8 cellular contexts compared by ENCODE assay signal in the genomic region with DNA sequence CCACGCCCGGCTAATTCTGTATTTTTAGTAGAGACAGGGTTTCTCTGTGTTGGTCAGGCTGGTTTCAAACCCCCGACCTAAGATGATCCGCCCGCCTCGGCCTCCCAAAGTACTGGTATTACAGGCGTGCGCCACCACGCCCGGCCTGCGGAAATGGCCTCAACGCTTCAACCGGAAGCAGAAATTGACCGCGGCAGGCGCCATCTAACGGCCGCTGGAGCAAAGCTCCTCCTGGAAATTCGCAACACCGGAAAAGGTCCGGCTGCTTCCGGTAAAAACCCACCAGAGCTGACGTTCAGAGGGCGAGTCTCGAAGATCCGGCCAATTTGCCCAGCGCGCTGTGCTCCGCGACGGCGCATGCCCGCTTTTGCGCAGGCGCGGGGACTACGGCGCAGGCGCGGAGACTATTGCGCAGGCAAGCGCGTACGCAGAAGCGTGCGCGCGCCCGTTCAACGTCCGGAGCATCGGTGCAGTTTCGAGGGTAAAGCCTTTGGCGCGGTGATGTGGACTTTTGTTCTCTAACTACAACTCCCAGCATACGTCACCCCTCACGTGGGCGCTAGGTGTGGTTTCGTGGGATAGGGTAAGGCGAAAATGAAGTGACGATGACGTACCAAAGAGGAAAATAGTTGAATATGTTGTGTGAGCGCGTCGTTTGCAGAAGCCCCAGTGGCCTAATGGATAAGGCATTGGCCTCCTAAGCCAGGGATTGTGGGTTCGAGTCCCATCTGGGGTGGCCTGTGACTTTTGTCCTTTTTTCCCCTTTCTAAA. TPM values are rescaled to one million over a fixed set of nuclear protein-coding genes. Genes with fewer than 3 reads are reported as not detected.
DNase-seq lines count a peak whose midpoint lies in the region; ATAC-seq, FAIRE-seq and TF ChIP-seq lines count a peak whose summit lies in the region.

No MANE protein-coding gene starts in this region.

- DNase-seq in AG08396 (ENCODE audit: low spot score) (peak; percentile 96), NCI-H2227 (lab: John Stamatoyannopoulos, UW; ENCODE audit: unreplicated experiment) (peak; percentile 100), bronchial epithelial cell (ENCODE audit: low read depth) (peak; percentile 98), iPS-NIHi7 (ENCODE audit: extremely low spot score) (peak; percentile 94), small intestine (peak; percentile 100)

- no peaks in the 10 kb centered on the region for H3K9me3 ChIP-seq in small intestine (ENCODE audit: control insufficient read depth, low read depth)

- no peaks in the 10 kb centered on the region for H3K27me3 ChIP-seq in bronchial epithelial cell (ENCODE audit: control insufficient read depth, insufficient read depth, low read length)
- no peaks in the 10 kb centered on the region for H3K27me3 ChIP-seq in small intestine (ENCODE audit: control insufficient read depth in 2 of 2, insufficient read depth in 2 of 2, low read length in 2 of 2)

- H3K4me3 ChIP-seq in WI38 (ENCODE audit: low read depth, low read length) (peak overlapping the region; percentile 91), bronchial epithelial cell (ENCODE audit: low read depth, low read length) (peak overlapping the region; percentile 97), small intestine (ENCODE audit: low read depth in 1 of 2, low read length in 2 of 2) (peak overlapping the region; percentile 76 to 77)

- peak; percentile 66 for TF ChIP-seq CTCF in WI38 (IDR thresholded peaks at IDR 0.05; ENCODE audit: low read depth, low read length)
- peak; percentile 74 for TF ChIP-seq CTCF in bronchial epithelial cell (IDR thresholded peaks at IDR 0.05; ENCODE audit: insufficient read depth, low read length, severe bottlenecking)

- ATAC-seq in GM18907 (IDR thresholded peaks at IDR 0.05; ENCODE audit: unreplicated experiment): peak; percentile 86
- ATAC-seq in HG03175 (IDR thresholded peaks at IDR 0.05; ENCODE audit: unreplicated experiment): peak; percentile 82

- no peaks in the 10 kb centered on the region for H3K4me1 ChIP-seq in small intestine (ENCODE audit: control insufficient read depth in 2 of 2, insufficient read depth in 1 of 2, low read depth in 1 of 2, low read length in 1 of 2)

- peak overlapping the region; percentile 98 to 99 for H3K27ac ChIP-seq in small intestine (ENCODE audit: low read depth in 1 of 2, low read length in 1 of 2)

- no peaks in the 10 kb centered on the region for H3K36me3 ChIP-seq in bronchial epithelial cell (ENCODE audit: control insufficient read depth, insufficient read depth, low read length)
- no peaks in the 10 kb centered on the region for H3K36me3 ChIP-seq in small intestine (ENCODE audit: control insufficient read depth in 2 of 2, insufficient read depth in 2 of 2, low read length in 2 of 2)

- peak; percentile 62 for FAIRE-seq in bronchial epithelial cell (lab: Jason Lieb, UNC)
- FAIRE-seq in small intestine (lab: Jason Lieb, UNC): no peak

- 2 to 3% (median 2%) methylated on average over 65 to 66 of the region's 66 CpGs for WGBS in small intestine, 3 donors

RNA-seq across cellular contexts. Expression of a gene that starts 0.9 kb away (rescaled TPM):
- total RNA-seq in bronchial epithelial cell: 1.6 and 7.0 TPM in 2 replicates
- 10 to 100 TPM; 23.6 to 35.6 (median 29.2) TPM for polyA plus RNA-seq in small intestine

RNA-seq across cellular contexts. Expression of a gene that starts 19.5 kb away (rescaled TPM):
- 52.7 and 71.9 TPM in 2 replicates for total RNA-seq in bronchial epithelial cell
- 10 to 100 TPM; 32.2 to 45.6 (median 35.9) TPM for polyA plus RNA-seq in small intestine

Comparison
In these comparisons a context has a peak if more than half of its experiments do, and no peak if none do; other contexts are left out.
1. Peak in every context shown above with its lines: DNase-seq, ATAC-seq, H3K4me3 ChIP-seq and H3K27ac ChIP-seq.